ENCODE assay signal across 21 cellular contexts in genomic region chr3:84891851-84892250, GRCh38.
"Had no signal": no experiment of that assay in that cellular context is flagged by ENCODE, and none has a peak within 500 bp of the region (broad histone marks: within the 10 kb centered on the region; RNA-seq: fewer than 3 reads in every experiment).

No MANE protein-coding gene starts in this region.

- H3K4me3 Mint-ChIP-seq: T-cell; T-helper 1 cell treated with Interleukin-12 subunit alpha and Interleukin-12 subunit beta and Interleukin-4 antibody, amounts not matched to agents 30 μg/mL and 1 μg/mL, for 36 hours had no signal

- H3K27me3 Mint-ChIP-seq: T-cell had no signal

- DNase-seq: IMR-90, Karpas-422, KG1, MG63, NCI-H1105 treated with DMSO at 0.1 percent for 48 hours, NCI-H1417 treated with DMSO at 0.1 percent for 48 hours, NCI-H146, NCI-H187 treated with DMSO at 0.1 percent for 48 hours, NCI-H2029 treated with DMSO at 0.1 percent for 48 hours, NCI-H226, NCI-H446, NCI-H510A, NCI-H524 treated with DMSO at 0.1 percent for 48 hours, NCI-H82, Right ventricle myocardium superior, RPMI8226, SIG-M5, SK-N-SH, SW 1271, T-cell had no signal

- H3K36me3 Mint-ChIP-seq: T-cell had no signal

- H3K27ac Mint-ChIP-seq: T-cell; T-helper 1 cell treated with Interleukin-12 subunit alpha and Interleukin-12 subunit beta and Interleukin-4 antibody, amounts not matched to agents 30 μg/mL and 1 μg/mL, for 36 hours had no signal

- H3K4me1 Mint-ChIP-seq: T-cell had no signal
